8 cellular contexts compared by ENCODE assay signal in the genomic region with DNA sequence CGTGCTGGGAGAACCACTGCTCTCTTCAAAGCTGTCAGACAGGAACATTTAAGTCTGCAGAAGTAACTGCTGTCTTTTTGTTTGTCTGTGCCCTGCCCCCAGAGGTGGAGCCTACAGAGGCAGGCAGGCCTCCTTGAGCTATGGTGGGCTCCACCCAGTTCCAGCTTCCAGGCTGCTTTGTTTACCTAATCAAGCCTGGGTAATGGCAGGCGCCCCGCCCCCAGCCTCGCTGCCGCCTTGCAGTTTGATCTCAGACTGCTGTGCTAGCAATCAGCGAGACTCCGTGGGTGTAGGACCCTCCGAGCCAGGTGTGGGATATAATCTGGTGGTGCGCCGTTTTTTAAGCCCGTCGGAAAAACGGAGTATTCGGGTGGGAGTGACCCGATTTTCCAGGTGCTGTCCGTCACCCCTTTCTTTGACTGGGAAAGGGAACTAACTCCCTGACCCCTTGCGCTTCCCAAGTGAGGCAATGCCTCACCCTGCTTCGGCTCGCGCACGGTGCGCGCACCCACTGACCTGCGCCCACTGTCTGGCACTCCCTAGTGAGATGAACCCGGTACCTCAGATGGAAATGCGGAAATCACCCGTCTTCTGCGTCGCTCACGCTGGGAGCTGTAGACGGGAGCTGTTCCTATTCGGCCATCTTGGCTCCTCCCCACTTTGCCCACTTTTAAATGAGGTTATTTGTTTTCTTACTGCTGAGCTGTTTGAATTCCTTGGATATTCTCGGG.
DNase-seq lines count a peak whose midpoint lies in the region; ATAC-seq, FAIRE-seq and TF ChIP-seq lines count a peak whose summit lies in the region.
"Not testable (repeated sequence)": the region's sequence is repeated elsewhere in the genome, so short reads cannot be mapped to it uniquely, and the experiment has no call there.

No MANE protein-coding gene starts in this region.

- not testable (repeated sequence) for H3K18ac ChIP-seq in trophoblast cell (ENCODE audit: low read length)

- H3K36me3 ChIP-seq in BE2C; PC-3 (ENCODE audit: low read depth, low read length); K562 (ENCODE audit: control insufficient read depth, insufficient read depth, low read length); cardiac muscle cell; trophoblast cell (ENCODE audit: control insufficient read depth in 1 of 2, insufficient read depth in 2 of 2, low read length in 2 of 2): not testable (repeated sequence)

- BruUV-seq in PC-3 (replicated peaks; lab: Mats Ljungman, UMichigan), result TSS peak; percentile 45
- BruUV-seq in K562 (replicated peaks; lab: Mats Ljungman, UMichigan), result TSS peak; percentile 76

- H3K9ac ChIP-seq in PC-3 (ENCODE audit: low read length); trophoblast cell (ENCODE audit: low read length): not testable (repeated sequence)
- peak overlapping the region in 1 of 2 experiments; percentile 43; a peak in 2 of 4 replicates for H3K9ac ChIP-seq in K562 (ENCODE audit: insufficient read depth in 1 of 2, low read depth in 2 of 2, low read length in 2 of 2)

- intact Hi-C loops in PC-3 (cut with micrococcal nuclease); left colon (cut with DNase I, micrococcal nuclease): not testable (repeated sequence)
- intact Hi-C loops in K562 (cut with micrococcal nuclease), result loop anchor here (10.0 kb wide), 1 partner anchor 1729 kb away; no protein-coding TSS in a partner anchor

- 1% methylated on average over 14 of the region's 33 CpGs for WGBS in K562 (ENCODE audit: insufficient coverage, low coverage, missing lambda C conversion rate)
- WGBS in trophoblast cell (ENCODE audit: extremely low coverage, insufficient coverage, insufficient read length), result no CpG with 5 or more reads among the region's 33 CpGs

- not testable (repeated sequence) for H3K9me3 ChIP-seq in BE2C; PC-3 (ENCODE audit: low read length); K562 (replicated peaks; ENCODE audit: control insufficient read depth, insufficient read depth, low read depth, low read length); cardiac muscle cell (ENCODE audit: low read depth); trophoblast cell (ENCODE audit: insufficient read depth, low read depth, low read length)

- not testable (repeated sequence) for H4K91ac ChIP-seq in trophoblast cell (ENCODE audit: low read depth, low read length)

- not testable (repeated sequence) for H4K12ac ChIP-seq in trophoblast cell (ENCODE audit: low read depth, low read length)

- not testable (repeated sequence) for TF ChIP-seq RAD21 in K562 (CRISPR knock-in tag; conservative IDR thresholded peaks at IDR 0.05 in 1 of 2, IDR thresholded peaks at IDR 0.05 in 1 of 2)

- not testable (repeated sequence) for H2BK12ac ChIP-seq in trophoblast cell (ENCODE audit: low read length)

- ATAC-seq in PC-3 (peak; percentile 67), K562 (peak; percentile 77)
- not testable (repeated sequence) for ATAC-seq in left colon

- CTCF ChIA-PET in PC-3 (lab: Charles Lee), result interaction anchor here (1.1 kb wide), 1 partner anchor 11 kb away, joined by 3 read pairs; no protein-coding TSS in a partner anchor
- CTCF ChIA-PET in K562 (lab: Yijun Ruan, JAX; ENCODE audit: low intra/inter-chr PET ratio), result not testable (repeated sequence)

- POLR2A ChIA-PET in PC-3 (lab: Charles Lee; ENCODE audit: unreplicated experiment), result not testable (repeated sequence)
- POLR2A ChIA-PET in K562 (lab: Yijun Ruan, JAX), result interaction anchor here (1.2 kb wide), 1 partner anchor 12 kb away, joined by 3 read pairs; no protein-coding TSS in a partner anchor

- H3K9me2 ChIP-seq in PC-3 (replicated peaks; ENCODE audit: low read length), result not testable (repeated sequence)

- H2AK5ac ChIP-seq in trophoblast cell (ENCODE audit: low read length), result not testable (repeated sequence)

- not testable (repeated sequence) for H3K27ac ChIP-seq in PC-3 (ENCODE audit: low read length); cardiac muscle cell; trophoblast cell (ENCODE audit: low read depth, low read length)
- H3K27ac ChIP-seq in K562 (ENCODE audit: extremely low read depth, low read depth, low read length), result peak overlapping the region; percentile 26; the same call in 2 of the 3 replicates

- H2AFZ ChIP-seq in PC-3 (ENCODE audit: low read length), result peak overlapping the region; percentile 56
- peak overlapping the region; percentile 75 for H2AFZ ChIP-seq in K562 (ENCODE audit: low read depth, low read length)
- not testable (repeated sequence) for H2AFZ ChIP-seq in trophoblast cell (ENCODE audit: insufficient read depth, low read length, poor library complexity)

- TF ChIP-seq EP300 in K562 (IDR thresholded peaks at IDR 0.05; ENCODE audit: low read length), result not testable (repeated sequence)

- not testable (repeated sequence) for H3K4ac ChIP-seq in trophoblast cell (ENCODE audit: low read depth, low read length)

- not testable (repeated sequence) for H3F3A ChIP-seq in PC-3 (ENCODE audit: low read length, unreplicated experiment)

- H4K8ac ChIP-seq in trophoblast cell (ENCODE audit: low read depth, low read length), result not testable (repeated sequence)

- not testable (repeated sequence) for H3K4me1 ChIP-seq in BE2C; PC-3 (ENCODE audit: insufficient read depth, low read length); K562 (replicated peaks in 1 of 2; ENCODE audit: control insufficient read depth in 2 of 2, insufficient read depth in 2 of 2, low read length in 2 of 2); cardiac muscle cell (ENCODE audit: low read depth); trophoblast cell (ENCODE audit: control insufficient read depth in 1 of 2, insufficient read depth in 2 of 2, low read length in 2 of 2)

- H4K20me1 ChIP-seq in PC-3 (ENCODE audit: low read length); K562 (replicated peaks; ENCODE audit: control insufficient read depth, insufficient read depth, low read length): not testable (repeated sequence)

- H3K4me3 ChIP-seq in BE2C (ENCODE audit: low read depth, low read length), result peak overlapping the region; percentile 47
- peak overlapping the region; percentile 53 for H3K4me3 ChIP-seq in PC-3 (ENCODE audit: low read length)
- H3K4me3 ChIP-seq in K562, result peak overlapping the region; percentile 43
- H3K4me3 ChIP-seq in cardiac muscle cell, result peak overlapping the region; percentile 11
- H3K4me3 ChIP-seq in trophoblast cell (ENCODE audit: low read depth, low read length), result peak overlapping the region; percentile 68

- FAIRE-seq in K562 (lab: Jason Lieb, UNC), result peak; percentile 62

- in situ Hi-C loops in K562 (cut with MboI), result loop anchor here (25.0 kb wide), 1 partner anchor 837 kb away; no protein-coding TSS in a partner anchor

- not testable (repeated sequence) for H3K79me1 ChIP-seq in trophoblast cell (ENCODE audit: low read length)

- not testable (repeated sequence) for H2BK5ac ChIP-seq in trophoblast cell (ENCODE audit: low read depth, low read length, poor library complexity)

- not testable (repeated sequence) for H3K79me2 ChIP-seq in PC-3 (ENCODE audit: low read length); K562 (ENCODE audit: control insufficient read depth, insufficient read depth, low read length); trophoblast cell (ENCODE audit: control insufficient read depth, insufficient read depth, low read length, poor library complexity)

- TF ChIP-seq POLR2A in K562 (conservative IDR thresholded peaks at IDR 0.05), result peak; percentile 58

- DNase-seq in BE2C (peak; percentile 61), HT-29 (ENCODE audit: low spot score) (peak; percentile 52), NCI-H2227 treated with DMSO at 0.1 percent for 48 hours (lab: John Stamatoyannopoulos, UW) (peak; percentile 8), PC-3 (peak; percentile 13), K562 (ENCODE audit: extremely low read depth in 1 of 4, low spot score in 3 of 4) (peak in 1 of 4 experiments; percentile 53), cardiac muscle cell (ENCODE audit: low read depth in 1 of 2, low spot score in 1 of 2) (peak in 1 of 2 donors; percentile 11), left colon (peak; percentile 38 to 78), trophoblast cell (peak; percentile 13 to 41)

- not testable (repeated sequence) for H3K14ac ChIP-seq in trophoblast cell (ENCODE audit: low read length)

- not testable (repeated sequence) for H3K9me1 ChIP-seq in K562 (ENCODE audit: control insufficient read depth, insufficient read depth, low read length)

- H3K27me3 ChIP-seq in BE2C; PC-3 (ENCODE audit: low read length); K562 (ENCODE audit: control insufficient read depth in 2 of 2, insufficient read depth in 2 of 2, low read length in 2 of 2); cardiac muscle cell; trophoblast cell (ENCODE audit: insufficient read depth, low read length): not testable (repeated sequence)

- TF ChIP-seq CTCF in BE2C (IDR thresholded peaks at IDR 0.05; ENCODE audit: low read depth, low read length); PC-3 (conservative IDR thresholded peaks at IDR 0.05; ENCODE audit: low read depth, low read length); K562 (IDR thresholded peaks at IDR 0.05 in 2 of 3, conservative IDR thresholded peaks at IDR 0.05 in 1 of 3; ENCODE audit: insufficient read depth in 2 of 3, low read depth in 1 of 3, low read length in 3 of 3); cardiac muscle cell (IDR thresholded peaks at IDR 0.05; ENCODE audit: low read depth, low read length): not testable (repeated sequence)

- not testable (repeated sequence) for H2BK120ac ChIP-seq in trophoblast cell (ENCODE audit: insufficient read depth, low read length, poor library complexity)

- H3K23ac ChIP-seq in trophoblast cell (ENCODE audit: low read length), result not testable (repeated sequence)

- H3K4me2 ChIP-seq in PC-3 (ENCODE audit: low read length), result peak overlapping the region; percentile 81
- H3K4me2 ChIP-seq in K562 (ENCODE audit: insufficient read depth, low read length), result peak overlapping the region; percentile 66
- H3K4me2 ChIP-seq in trophoblast cell (ENCODE audit: low read length), result peak overlapping the region; percentile 43

Comparison
In these comparisons a context has a peak if more than half of its experiments do, and no peak if none do; other contexts are left out.
1. H3K4me3 ChIP-seq: peak in every context shown above with its lines; median percentile 68 in trophoblast cell; 53 in PC-3; 47 in BE2C; 43 in K562; 11 in cardiac muscle cell.